Comparison of ENCODE assay signal across 1 cellular context in genomic region chrX:24110049-24110448, GRCh38.
TF ChIP-seq lines count a peak whose summit lies in the region.

No MANE protein-coding gene starts in this region.

TF ChIP-seq in HEK293, 187 proteins besides CTCF, POLR2A, EP300 and RAD21 (continued from another document):
- TF ChIP-seq ZNF398 (tag by site-specific recombination; IDR thresholded peaks at IDR 0.05) (0 out of 2 replicates have a peak, but pooled peaks have one; percentile 23), ZNF610 (tag by site-specific recombination; IDR thresholded peaks at IDR 0.05; ENCODE audit: borderline replicate concordance) (no peak), PATZ1 (tag by site-specific recombination; IDR thresholded peaks at IDR 0.05) (peak; percentile 29; the same call in 1 of the 2 replicates)
